Comparison of ENCODE assay signal across 21 cellular contexts in the genomic region with DNA sequence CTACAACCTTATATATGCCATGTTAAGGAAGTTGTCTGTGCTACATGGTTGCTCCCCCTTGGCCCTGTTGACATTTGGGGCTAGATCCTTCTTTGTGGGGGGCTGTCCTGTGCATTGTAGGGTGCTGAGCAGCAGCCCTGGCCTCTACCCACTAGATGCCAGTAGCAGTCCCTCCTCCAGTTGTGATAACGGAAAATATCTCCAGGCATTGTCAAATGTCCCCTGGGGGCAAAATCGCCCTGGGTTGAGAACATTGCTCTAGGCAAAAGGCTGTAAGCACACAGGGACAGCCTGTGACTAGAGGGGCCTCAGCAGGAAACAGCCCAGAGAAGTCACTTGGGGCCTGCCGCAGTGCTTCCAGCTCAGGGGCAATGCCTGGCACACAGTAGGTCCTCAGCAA.
DNase-seq lines count a peak whose midpoint lies in the region; ATAC-seq and TF ChIP-seq lines count a peak whose summit lies in the region.
"Had no signal": no experiment of that assay in that cellular context is flagged by ENCODE, and none has a peak within 500 bp of the region (broad histone marks: within the 10 kb centered on the region; RNA-seq: fewer than 3 reads in every experiment).

No MANE protein-coding gene starts in this region.

- POLR2A ChIA-PET in activated CD4-positive, alpha-beta memory T cell treated with anti-CD3 and anti-CD28 coated beads for 36 hours (lab: Charles Lee): interaction anchor here (1.0 kb wide), 2 partner anchors 194 to 1100 kb away, joined by 3 read pairs; a partner anchor contains a TSS

- H3K27ac Mint-ChIP-seq in activated naive CD4-positive, alpha-beta T cell treated with anti-CD3 and anti-CD28 coated beads, Interleukin-2, amount 50 U/mL, for 24 hours: peak overlapping the region; percentile 98
- H3K27ac Mint-ChIP-seq in activated CD4-positive, alpha-beta memory T cell treated with anti-CD3 and anti-CD28 coated beads for 36 hours: peak overlapping the region; percentile 98
- peak overlapping the region; percentile 49 to 89 for H3K27ac Mint-ChIP-seq in effector memory CD8-positive, alpha-beta T cell
- H3K27ac Mint-ChIP-seq: GM23338, progenitor cell of endocrine pancreas, WTC11 had no signal

- H3K4me3 Mint-ChIP-seq in activated naive CD4-positive, alpha-beta T cell treated with anti-CD3 and anti-CD28 coated beads, Interleukin-2, amount 50 U/mL, for 24 hours: peak overlapping the region; percentile 13
- H3K4me3 Mint-ChIP-seq in activated CD4-positive, alpha-beta memory T cell treated with anti-CD3 and anti-CD28 coated beads for 36 hours: no peak overlapping the region
- peak overlapping the region in 1 of 2 donors; percentile 71 for H3K4me3 Mint-ChIP-seq in effector memory CD8-positive, alpha-beta T cell
- H3K4me3 Mint-ChIP-seq: GM23338, IgD-negative memory B cell, WTC11 had no signal

- TF ChIP-seq CTCF in esophagus muscularis mucosa (IDR thresholded peaks at IDR 0.05): no peak

- H3K27ac ChIP-seq in thymus (ENCODE audit: low read depth): peak overlapping the region; percentile 97
- H3K27ac ChIP-seq in esophagus muscularis mucosa (replicated peaks in 1 of 4): no peak overlapping the region
- H3K27ac ChIP-seq: body of pancreas had no signal

- H3K27me3 ChIP-seq in thymus (ENCODE audit: control insufficient read depth, insufficient read depth) (no peaks in the 10 kb centered on the region), H7 (ENCODE audit: control insufficient read depth, insufficient read depth, low read length) (no peaks in the 10 kb centered on the region), esophagus muscularis mucosa (peaks cover 0 to 13% (median 0%) of the 10 kb centered on the region in 4 donors)
- H3K27me3 ChIP-seq: body of pancreas, MG63 had no signal

- intact Hi-C loops in activated CD4-positive, alpha-beta memory T cell treated with anti-CD3 and anti-CD28 coated beads for 36 hours (cut with micrococcal nuclease): loop anchor here (10.0 kb wide), 1 partner anchor 767 kb away; no protein-coding TSS in a partner anchor
- intact Hi-C loops in esophagus muscularis mucosa (cut with DNase I): no loop called here

- no peaks in the 10 kb centered on the region for H3K9me3 ChIP-seq in thymus (ENCODE audit: control insufficient read depth)
- H3K9me3 ChIP-seq in esophagus muscularis mucosa: peaks cover 0 to 6% (median 1%) of the 10 kb centered on the region in 4 donors
- H3K9me3 ChIP-seq: body of pancreas, MG63 had no signal

- no peak for TF ChIP-seq POLR2A in esophagus muscularis mucosa (IDR thresholded peaks at IDR 0.05; ENCODE audit: low read depth)

- H3K36me3 Mint-ChIP-seq in activated naive CD4-positive, alpha-beta T cell treated with anti-CD3 and anti-CD28 coated beads, Interleukin-2, amount 50 U/mL, for 24 hours: no peaks in the 10 kb centered on the region
- peaks cover 18% of the 10 kb centered on the region for H3K36me3 Mint-ChIP-seq in activated CD4-positive, alpha-beta memory T cell treated with anti-CD3 and anti-CD28 coated beads for 36 hours
- H3K36me3 Mint-ChIP-seq in effector memory CD8-positive, alpha-beta T cell (ENCODE audit: insufficient read depth): peaks cover 5% of the 10 kb centered on the region
- H3K36me3 Mint-ChIP-seq: IgD-negative memory B cell, WTC11 had no signal

- ATAC-seq in effector memory CD8-positive, alpha-beta T cell (replicated peaks): no peak
- ATAC-seq in HG02642 (IDR thresholded peaks at IDR 0.05; ENCODE audit: poor library complexity, unreplicated experiment): no peak
- ATAC-seq: body of pancreas, GM23338, left colon, PC-3, WTC11 had no signal

- peaks cover 100% of the 10 kb centered on the region for H3K4me1 Mint-ChIP-seq in activated naive CD4-positive, alpha-beta T cell treated with anti-CD3 and anti-CD28 coated beads, Interleukin-2, amount 50 U/mL, for 24 hours
- H3K4me1 Mint-ChIP-seq in activated CD4-positive, alpha-beta memory T cell treated with anti-CD3 and anti-CD28 coated beads for 36 hours (ENCODE audit: low read depth): peaks cover 96% of the 10 kb centered on the region
- peaks cover 78 to 81% of the 10 kb centered on the region in 2 donors for H3K4me1 Mint-ChIP-seq in effector memory CD8-positive, alpha-beta T cell (ENCODE audit: low read depth in 2 of 2)

- DNase-seq in activated naive CD4-positive, alpha-beta T cell treated with Interleukin-2 at 50 U/mL for 16 hours: no peak
- peak; percentile 46 for DNase-seq in activated CD4-positive, alpha-beta memory T cell treated with anti-CD3 and anti-CD28 coated beads for 36 hours
- DNase-seq in effector memory CD8-positive, alpha-beta T cell: no peak
- no peak for DNase-seq in H7
- no peak for DNase-seq in esophagus muscularis mucosa (ENCODE audit: extremely low spot score)
- DNase-seq: body of pancreas; DMS79; glutamatergic neuron; left colon; MG63; NCI-H2227 treated with DMSO at 0.1 percent for 48 hours; PC-3; SHP77; stimulated activated naive CD4-positive, alpha-beta T cell treated with Interleukin-2 at 50 U/mL for 16 hours had no signal

- no peak overlapping the region for H3K4me3 ChIP-seq in thymus (ENCODE audit: low read length)
- no peak overlapping the region for H3K4me3 ChIP-seq in H7 (ENCODE audit: insufficient read depth, low read depth, low read length)
- H3K4me3 ChIP-seq in esophagus muscularis mucosa: no peak overlapping the region
- H3K4me3 ChIP-seq: body of pancreas, GM23338, MG63 had no signal

- H3K36me3 ChIP-seq in thymus (ENCODE audit: control insufficient read depth, insufficient read depth) (no peaks in the 10 kb centered on the region), H7 (replicated peaks; ENCODE audit: control insufficient read depth, insufficient read depth, low read length) (no peaks in the 10 kb centered on the region), esophagus muscularis mucosa (no peaks in the 10 kb centered on the region)
- H3K36me3 ChIP-seq: MG63 had no signal

- H3K27me3 Mint-ChIP-seq in activated naive CD4-positive, alpha-beta T cell treated with anti-CD3 and anti-CD28 coated beads, Interleukin-2, amount 50 U/mL, for 24 hours: no peaks in the 10 kb centered on the region
- H3K27me3 Mint-ChIP-seq in activated CD4-positive, alpha-beta memory T cell treated with anti-CD3 and anti-CD28 coated beads for 36 hours: no peaks in the 10 kb centered on the region
- no peaks in the 10 kb centered on the region for H3K27me3 Mint-ChIP-seq in effector memory CD8-positive, alpha-beta T cell

- peaks cover 82% of the 10 kb centered on the region for H3K4me1 ChIP-seq in thymus (ENCODE audit: control insufficient read depth, insufficient read depth, low read length)
- no peaks in the 10 kb centered on the region for H3K4me1 ChIP-seq in esophagus muscularis mucosa
- H3K4me1 ChIP-seq: body of pancreas had no signal

- CTCF ChIA-PET in activated CD4-positive, alpha-beta memory T cell treated with anti-CD3 and anti-CD28 coated beads for 36 hours (lab: Charles Lee): interaction anchor here (0.6 to 1.3 kb wide), 2 partner anchors 29 to 31 kb away, joined by 3 read pairs; no protein-coding TSS in a partner anchor

- H3K9me3 Mint-ChIP-seq in activated naive CD4-positive, alpha-beta T cell treated with anti-CD3 and anti-CD28 coated beads, Interleukin-2, amount 50 U/mL, for 24 hours: no peaks in the 10 kb centered on the region
- H3K9me3 Mint-ChIP-seq in activated CD4-positive, alpha-beta memory T cell treated with anti-CD3 and anti-CD28 coated beads for 36 hours: peaks cover 17% of the 10 kb centered on the region
- no peaks in the 10 kb centered on the region for H3K9me3 Mint-ChIP-seq in effector memory CD8-positive, alpha-beta T cell
- H3K9me3 Mint-ChIP-seq: GM23338, WTC11 had no signal

- TF ChIP-seq EP300 in esophagus muscularis mucosa (IDR thresholded peaks at IDR 0.05): no peak

- WGBS in thymus: 78% methylated on average over 3 of the region's 3 CpGs
- WGBS in esophagus muscularis mucosa: 100% methylated on average over 3 of the region's 3 CpGs
